ENCODE assay signal across 12 cellular contexts in genomic region chr17:4607261-4607731, GRCh38. TPM values are rescaled to one million over a fixed set of nuclear protein-coding genes. Genes with fewer than 3 reads are reported as not detected.
A peak's percentile ranks its signal among the peaks of the same experiment; 100 is the strongest.
DNase-seq lines count a peak whose midpoint lies in the region; ATAC-seq and TF ChIP-seq lines count a peak whose summit lies in the region.
"Had no signal": no experiment of that assay in that cellular context is flagged by ENCODE, and none has a peak within 500 bp of the region (broad histone marks: within the 10 kb centered on the region; RNA-seq: fewer than 3 reads in every experiment).

No MANE protein-coding gene starts in this region.

- H3K4me1 ChIP-seq in ACC112 (ENCODE audit: control insufficient read depth, insufficient read depth, low read length, unreplicated experiment) (no peaks in the 10 kb centered on the region), right cardiac atrium (ENCODE audit: control insufficient read depth, insufficient read depth, low read length) (peaks cover 5% of the 10 kb centered on the region), parathyroid adenoma (peaks cover 31% of the 10 kb centered on the region), HAP-1 (no peaks in the 10 kb centered on the region)

- intact Hi-C loops in right cardiac atrium (cut with DNase I), result no loop called here

- H3K4me3 Mint-ChIP-seq in stimulated activated naive B cell treated with anti-CD40 and anti-IgM and Interleukin-4, amounts not matched to agents 10 μg/mL and 1 μg/mL and 100 μg/mL, for 72 hours, result no peak overlapping the region
- H3K4me3 Mint-ChIP-seq: activated CD8-positive, alpha-beta T cell treated with anti-CD3 and anti-CD28 coated beads for 36 hours; activated naive CD4-positive, alpha-beta T cell treated with anti-CD3 and anti-CD28 coated beads for 36 hours; T-helper 2 cell treated with Interferon-gamma antibody and Interleukin-4, amounts not matched to agents 5 μg/mL and 100 μg/mL, for 36 hours had no signal

- H3K9ac ChIP-seq in parathyroid adenoma, result no peak overlapping the region

- no peak overlapping the region for H3K27ac ChIP-seq in ACC112 (ENCODE audit: low read depth, low read length)
- H3K27ac ChIP-seq in right cardiac atrium (ENCODE audit: low read length), result peak overlapping the region; percentile 1
- peak overlapping the region; percentile 47 for H3K27ac ChIP-seq in parathyroid adenoma

- TF ChIP-seq CTCF in parathyroid adenoma (IDR thresholded peaks at IDR 0.05), result no peak

- no peak overlapping the region for H3K4me3 ChIP-seq in ACC112 (ENCODE audit: low read depth, low read length)
- H3K4me3 ChIP-seq in right cardiac atrium (ENCODE audit: low read length), result no peak overlapping the region
- no peak overlapping the region for H3K4me3 ChIP-seq in parathyroid adenoma (ENCODE audit: low read depth, low read length)
- H3K4me3 ChIP-seq in HAP-1, result no peak overlapping the region

- no peaks in the 10 kb centered on the region for H3K9me3 ChIP-seq in right cardiac atrium (ENCODE audit: control insufficient read depth, low read length)
- no peaks in the 10 kb centered on the region for H3K9me3 ChIP-seq in parathyroid adenoma (ENCODE audit: control insufficient read depth, low read length)
- H3K9me3 ChIP-seq in HAP-1, result no peaks in the 10 kb centered on the region

- peak overlapping the region; percentile 56 for H3K4me2 ChIP-seq in parathyroid adenoma (ENCODE audit: low read length)

- peaks cover 5 to 14% of the 10 kb centered on the region in 2 donors for H3K4me1 Mint-ChIP-seq in stimulated activated naive B cell treated with anti-CD40 and anti-IgM and Interleukin-4, amounts not matched to agents 10 μg/mL and 1 μg/mL and 100 μg/mL, for 72 hours

- no peaks in the 10 kb centered on the region for H3K36me3 Mint-ChIP-seq in stimulated activated naive B cell treated with anti-CD40 and anti-IgM and Interleukin-4, amounts not matched to agents 10 μg/mL and 1 μg/mL and 100 μg/mL, for 72 hours

- DNase-seq in brain pericyte (ENCODE audit: low read depth, low spot score) (peak; percentile 56), right cardiac atrium (peak; percentile 53 to 80 (median 80)), HAP-1 (ENCODE audit: low spot score in 2 of 2) (no peak)
- no peak for DNase-seq in activated naive CD4-positive, alpha-beta T cell treated with anti-CD3 and anti-CD28 coated beads, Interleukin-2, amount 50 U/mL, for 16 hours
- DNase-seq in stimulated activated naive B cell treated with anti-CD40 and anti-IgM and Interleukin-4, amounts not matched to agents 10 μg/mL and 1 μg/mL and 100 μg/mL, for 72 hours, result no peak
- DNase-seq: activated CD8-positive, alpha-beta T cell treated with anti-CD3 and anti-CD28 coated beads for 36 hours; activated naive CD4-positive, alpha-beta T cell treated with anti-CD3 and anti-CD28 coated beads for 36 hours had no signal

- H3K79me2 ChIP-seq in ACC112 (ENCODE audit: control insufficient read depth, insufficient read depth, low read length, unreplicated experiment) (no peaks in the 10 kb centered on the region), parathyroid adenoma (no peaks in the 10 kb centered on the region)

- peaks cover 29 to 43% of the 10 kb centered on the region in 2 donors for H3K27me3 Mint-ChIP-seq in stimulated activated naive B cell treated with anti-CD40 and anti-IgM and Interleukin-4, amounts not matched to agents 10 μg/mL and 1 μg/mL and 100 μg/mL, for 72 hours

- H3K36me3 ChIP-seq in ACC112 (ENCODE audit: insufficient read depth, low read length) (no peaks in the 10 kb centered on the region), parathyroid adenoma (ENCODE audit: control insufficient read depth, insufficient read depth, low read length) (no peaks in the 10 kb centered on the region), HAP-1 (replicated peaks) (no peaks in the 10 kb centered on the region)

- 49% methylated on average over 25 of the region's 25 CpGs for WGBS in right cardiac atrium

- in situ Hi-C loops in HAP-1 (cut with MboI; ENCODE audit: low sequenced_read_pairs), result no loop called here

- H2AFZ ChIP-seq in ACC112 (ENCODE audit: low read length, unreplicated experiment) (peak overlapping the region; percentile 69), parathyroid adenoma (peak overlapping the region; percentile 59)

- H3K27me3 ChIP-seq in ACC112 (ENCODE audit: insufficient read depth, low read length) (peaks cover 26% of the 10 kb centered on the region), right cardiac atrium (ENCODE audit: control insufficient read depth, insufficient read depth) (no peaks in the 10 kb centered on the region), parathyroid adenoma (ENCODE audit: control insufficient read depth, insufficient read depth, low read length) (no peaks in the 10 kb centered on the region), HAP-1 (ENCODE audit: low read depth) (no peaks in the 10 kb centered on the region)

- H3K27ac Mint-ChIP-seq in stimulated activated naive B cell treated with anti-CD40 and anti-IgM and Interleukin-4, amounts not matched to agents 10 μg/mL and 1 μg/mL and 100 μg/mL, for 72 hours, result no peak overlapping the region
- H3K27ac Mint-ChIP-seq: activated CD8-positive, alpha-beta T cell treated with anti-CD3 and anti-CD28 coated beads for 36 hours; activated naive CD4-positive, alpha-beta T cell treated with anti-CD3 and anti-CD28 coated beads for 36 hours; T-helper 2 cell treated with Interferon-gamma antibody and Interleukin-4, amounts not matched to agents 5 μg/mL and 100 μg/mL, for 36 hours had no signal

- H3K9me3 Mint-ChIP-seq in stimulated activated naive B cell treated with anti-CD40 and anti-IgM and Interleukin-4, amounts not matched to agents 10 μg/mL and 1 μg/mL and 100 μg/mL, for 72 hours, result no peaks in the 10 kb centered on the region
- H3K9me3 Mint-ChIP-seq: activated CD8-positive, alpha-beta T cell treated with anti-CD3 and anti-CD28 coated beads for 36 hours; activated naive CD4-positive, alpha-beta T cell treated with anti-CD3 and anti-CD28 coated beads for 36 hours; T-helper 2 cell treated with Interferon-gamma antibody and Interleukin-4, amounts not matched to agents 5 μg/mL and 100 μg/mL, for 36 hours had no signal

- ATAC-seq in right cardiac atrium (peak; percentile 57 to 63), HG03460 (IDR thresholded peaks at IDR 0.05; ENCODE audit: unreplicated experiment) (no peak)
- no peak for ATAC-seq in stimulated activated naive B cell treated with anti-CD40 and anti-IgM and Interleukin-4, amounts not matched to agents 10 μg/mL and 1 μg/mL and 100 μg/mL, for 72 hours (replicated peaks)
- ATAC-seq: activated CD8-positive, alpha-beta T cell treated with anti-CD3 and anti-CD28 coated beads for 36 hours; Panc1 had no signal

RNA-seq across cellular contexts. Expression of gene SMTNL2, which starts 23.0 kb away (rescaled TPM):
- 10 to 100 TPM; 10.7 to 20.8 (median 14.2) TPM for total RNA-seq in right cardiac atrium
- polyA plus RNA-seq in right cardiac atrium, result 5.8 TPM
- total RNA-seq: activated CD8-positive, alpha-beta T cell treated with anti-CD3 and anti-CD28 coated beads for 36 hours; activated naive CD4-positive, alpha-beta T cell treated with anti-CD3 and anti-CD28 coated beads for 36 hours had no signal

RNA-seq across cellular contexts. Expression of gene ALOX15, which starts 34.2 kb away (rescaled TPM):
- total RNA-seq in right cardiac atrium, result 1 to 10 TPM in 2 of 4 donors, under 1 TPM in 1, not detected in 1; 0.91 to 2.0 (median 1.0) TPM
- 0.05 TPM for polyA plus RNA-seq in right cardiac atrium
- total RNA-seq: activated CD8-positive, alpha-beta T cell treated with anti-CD3 and anti-CD28 coated beads for 36 hours; activated naive CD4-positive, alpha-beta T cell treated with anti-CD3 and anti-CD28 coated beads for 36 hours had no signal

RNA-seq across cellular contexts. Expression of gene GGT6, which starts 46.9 kb away (rescaled TPM):
- total RNA-seq in right cardiac atrium, result not detected
- polyA plus RNA-seq in right cardiac atrium, result not detected
- total RNA-seq: activated CD8-positive, alpha-beta T cell treated with anti-CD3 and anti-CD28 coated beads for 36 hours; activated naive CD4-positive, alpha-beta T cell treated with anti-CD3 and anti-CD28 coated beads for 36 hours had no signal

RNA-seq across cellular contexts. Expression of gene MYBBP1A, which starts 52.1 kb away (rescaled TPM):
- 10 to 100 TPM; 18.4 to 28.5 (median 23.1) TPM for total RNA-seq in right cardiac atrium
- 15.9 TPM for polyA plus RNA-seq in right cardiac atrium

Comparison
In these comparisons a context has a peak if more than half of its experiments do, and no peak if none do; other contexts are left out.
1. DNase-seq: peak in brain pericyte (single experiment) and right cardiac atrium (3 of 3); none in HAP-1 (0 of 2), activated naive CD4-positive, alpha-beta T cell treated with anti-CD3 and anti-CD28 coated beads, Interleukin-2, amount 50 U/mL, for 16 hours (single experiment) and stimulated activated naive B cell treated with anti-CD40 and anti-IgM and Interleukin-4, amounts not matched to agents 10 μg/mL and 1 μg/mL and 100 μg/mL, for 72 hours (single experiment).
2. ATAC-seq: peak in right cardiac atrium (2 of 2); none in HG03460 (single experiment) and stimulated activated naive B cell treated with anti-CD40 and anti-IgM and Interleukin-4, amounts not matched to agents 10 μg/mL and 1 μg/mL and 100 μg/mL, for 72 hours (0 of 2).